Comparison of ENCODE assay signal across 8 cellular contexts in the genomic region with DNA sequence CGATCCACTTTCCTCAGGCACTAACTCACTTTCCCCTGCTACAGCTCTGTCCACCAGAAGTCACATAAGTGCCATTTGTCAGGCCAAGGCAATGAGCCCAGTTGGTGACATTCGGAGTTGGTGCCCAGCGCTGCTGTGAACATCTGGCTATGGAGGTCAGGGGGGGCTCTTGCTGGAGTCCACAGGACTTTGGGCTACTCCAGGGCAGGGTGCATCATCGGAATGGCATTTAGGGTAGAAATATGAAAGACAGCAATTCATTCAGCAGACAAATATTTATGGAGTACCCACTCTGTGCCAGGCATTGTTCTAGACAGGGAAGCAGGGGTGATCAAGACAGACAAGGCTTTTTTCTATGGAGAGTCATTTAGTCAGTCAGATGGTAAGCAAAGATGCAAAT. TPM values are rescaled to one million over a fixed set of nuclear protein-coding genes. Genes with fewer than 3 reads are reported as not detected.
DNase-seq lines count a peak whose midpoint lies in the region; ATAC-seq and TF ChIP-seq lines count a peak whose summit lies in the region.

No MANE protein-coding gene starts in this region.

- TF ChIP-seq CTCF in astrocyte of the cerebellum (IDR thresholded peaks at IDR 0.05; ENCODE audit: low read depth, low read length, missing control alignments) = no peak
- TF ChIP-seq CTCF in thoracic aorta (IDR thresholded peaks at IDR 0.05) = no peak

- H3K27ac ChIP-seq in thoracic aorta = peak overlapping the region in 1 of 2 donors; percentile 17

- peak overlapping the region; percentile 98 for H3K27ac Mint-ChIP-seq in activated T-cell treated with anti-CD3 and anti-CD28 coated beads, Interleukin-2, amount 50 U/mL, for 24 hours

- H3K36me3 Mint-ChIP-seq in activated T-cell treated with anti-CD3 and anti-CD28 coated beads, Interleukin-2, amount 50 U/mL, for 24 hours (ENCODE audit: low read depth) = peaks cover 33% of the 10 kb centered on the region

- H3K27me3 Mint-ChIP-seq in activated T-cell treated with anti-CD3 and anti-CD28 coated beads, Interleukin-2, amount 50 U/mL, for 24 hours = no peaks in the 10 kb centered on the region

- H3K4me3 Mint-ChIP-seq in activated T-cell treated with anti-CD3 and anti-CD28 coated beads, Interleukin-2, amount 50 U/mL, for 24 hours = peak overlapping the region; percentile 99

- no peak for DNase-seq in activated T-cell treated with anti-CD3 and anti-CD28 coated beads, Interleukin-2, amount 50 U/mL, for 24 hours
- DNase-seq in activated T-cell treated with anti-CD3 and anti-CD28 coated beads, Interleukin-2, amount 50 U/mL, for 1 hour = no peak
- DNase-seq in astrocyte of the cerebellum (ENCODE audit: low read depth) = no peak
- peak; percentile 53 for DNase-seq in kidney tubule cell (ENCODE audit: low spot score)
- no peak for DNase-seq in thoracic aorta (ENCODE audit: low spot score)
- DNase-seq in NCI-H2081 (lab: John Stamatoyannopoulos, UW) = no peak
- no peak for DNase-seq in NOMO-1 treated with DMSO at 0.1 percent for 48 hours (lab: John Stamatoyannopoulos, UW; ENCODE audit: unreplicated experiment)

- H3K27me3 ChIP-seq in thoracic aorta (replicated peaks; ENCODE audit: insufficient read depth) = no peaks in the 10 kb centered on the region

- no peaks in the 10 kb centered on the region for H3K9me3 Mint-ChIP-seq in activated T-cell treated with anti-CD3 and anti-CD28 coated beads, Interleukin-2, amount 50 U/mL, for 24 hours

- peaks cover 29% of the 10 kb centered on the region for H3K4me1 Mint-ChIP-seq in activated T-cell treated with anti-CD3 and anti-CD28 coated beads, Interleukin-2, amount 50 U/mL, for 24 hours (ENCODE audit: low read depth)

- in situ Hi-C loops in astrocyte of the cerebellum (cut with HindIII; ENCODE audit: low sequenced_read_pairs) = no loop called here

- no peaks in the 10 kb centered on the region for H3K9me3 ChIP-seq in thoracic aorta

- ATAC-seq in thoracic aorta (ENCODE audit: insufficient number of reproducible peaks, low FRiP score, low read depth) (no peak), GM19463 (IDR thresholded peaks at IDR 0.05; ENCODE audit: unreplicated experiment) (no peak)

- H3K4me1 ChIP-seq in thoracic aorta (ENCODE audit: control insufficient read depth in 1 of 2, low read depth in 2 of 2) = peaks cover 19 to 35% of the 10 kb centered on the region in 2 donors

- H3K4me3 ChIP-seq in astrocyte of the cerebellum (ENCODE audit: low read depth, low read length) (peak overlapping the region; percentile 69), thoracic aorta (peak overlapping the region; percentile 94)

- no peaks in the 10 kb centered on the region for H3K36me3 ChIP-seq in thoracic aorta

RNA-seq across cellular contexts. Expression of a gene that starts 1.5 kb away (rescaled TPM):
- 100 to 1,000 TPM in 1 of 2 donors, 10 to 100 TPM in 1; 76.4 to 105 TPM for total RNA-seq in thoracic aorta

RNA-seq across cellular contexts. Expression of a gene that starts 55.3 kb away (rescaled TPM):
- total RNA-seq in thoracic aorta = 10 to 100 TPM; 12.3 to 14.5 TPM
